29 cellular contexts compared by ENCODE assay signal in genomic region chr16:26857371-26857770, GRCh38.
"Had no signal": no experiment of that assay in that cellular context is flagged by ENCODE, and none has a peak within 500 bp of the region (broad histone marks: within the 10 kb centered on the region; RNA-seq: fewer than 3 reads in every experiment).

No MANE protein-coding gene starts in this region.

- H3K4me1 ChIP-seq: foreskin keratinocyte, heart right ventricle, lower lobe of right lung, psoas muscle, sigmoid colon, spleen, tibial nerve, upper lobe of right lung, uterus had no signal

- H3K9me3 ChIP-seq: ovary, psoas muscle, thoracic aorta, uterus had no signal

- H3K27ac ChIP-seq: epithelial cell of prostate, foreskin keratinocyte, heart right ventricle, lower lobe of right lung, ovary, psoas muscle, sigmoid colon, spleen, thoracic aorta, tibial nerve, upper lobe of right lung, uterus had no signal

- FAIRE-seq: colon had no signal

- H3K36me3 ChIP-seq: heart right ventricle, lower lobe of right lung, ovary, sigmoid colon, spleen, thoracic aorta, tibial nerve, upper lobe of right lung, uterus had no signal

- H3K27me3 ChIP-seq: foreskin keratinocyte, ovary, sigmoid colon, tibial nerve, upper lobe of right lung, uterus had no signal

- DNase-seq: effector CD8-positive, alpha-beta T cell; endodermal cell; foreskin keratinocyte; glutamatergic neuron; heart right ventricle; hypothalamus; immature natural killer cell; islet precursor cell; kidney glomerular epithelial cell; left ventricle myocardium superior; lower lobe of right lung; naive thymus-derived CD8-positive, alpha-beta T cell; nephron progenitor cell; nucleus accumbens; ovary; posterior cingulate gyrus; psoas muscle; right cardiac atrium; sigmoid colon; spleen; stimulated activated CD4-positive, alpha-beta T cell treated with anti-CD3 and anti-CD28 coated beads, Interleukin-2, amount 100 ng/mL, for 48 hours; stimulated activated naive B cell treated with anti-CD40 and anti-IgM and Interleukin-4, amounts not matched to agents 10 μg/mL and 1 μg/mL and 100 μg/mL, for 72 hours; upper lobe of right lung; uterus had no signal

- H3K4me3 ChIP-seq: heart right ventricle, lower lobe of right lung, ovary, psoas muscle, sigmoid colon, spleen, thoracic aorta, tibial nerve, upper lobe of right lung, uterus had no signal

- ATAC-seq: esophagus mucosa; foreskin keratinocyte; heart right ventricle; left ventricle myocardium superior; lower lobe of right lung; naive thymus-derived CD8-positive, alpha-beta T cell; psoas muscle; right cardiac atrium; stimulated activated naive B cell treated with anti-CD40 and anti-IgM and Interleukin-4, amounts not matched to agents 10 μg/mL and 1 μg/mL and 100 μg/mL, for 72 hours; upper lobe of right lung had no signal
